ENCODE assay signal across 25 cellular contexts in genomic region chr1:94981574-94981973, GRCh38. TPM values are rescaled to one million over a fixed set of nuclear protein-coding genes. Genes with fewer than 3 reads are reported as not detected.
DNase-seq lines count a peak whose midpoint lies in the region; ATAC-seq and TF ChIP-seq lines count a peak whose summit lies in the region.
"Had no signal": no experiment of that assay in that cellular context is flagged by ENCODE, and none has a peak within 500 bp of the region (broad histone marks: within the 10 kb centered on the region; RNA-seq: fewer than 3 reads in every experiment).

No MANE protein-coding gene starts in this region.

- H3K9ac ChIP-seq in SK-N-SH, result no peak overlapping the region
- H3K9ac ChIP-seq: GM23248, KMS-11 had no signal

- H3K79me2 ChIP-seq in SK-N-SH (ENCODE audit: insufficient read depth), result no peaks in the 10 kb centered on the region

- H3K4me3 ChIP-seq in SK-N-SH (ENCODE audit: low read depth in 2 of 2, low read length in 1 of 2) (no peak overlapping the region), lower lobe of right lung (no peak overlapping the region)
- H3K4me3 ChIP-seq: GM23248, SJCRH30 had no signal

- peak overlapping the region; percentile 35 to 98; a peak in 2 of 4 replicates for H3K27ac ChIP-seq in SK-N-SH (ENCODE audit: low read depth in 2 of 2, low read length in 1 of 2)
- H3K27ac ChIP-seq in lower lobe of right lung, result peak overlapping the region; percentile 18
- H3K27ac ChIP-seq: 22Rv1, GM23248, HL-60, KMS-11, SJCRH30 had no signal

- H3F3A ChIP-seq in SK-N-SH (replicated peaks; ENCODE audit: insufficient read depth), result peaks cover 27% of the 10 kb centered on the region

- H3K4me1 Mint-ChIP-seq in endothelial cell (ENCODE audit: unreplicated experiment), result peaks cover 38% of the 10 kb centered on the region
- H3K4me1 Mint-ChIP-seq in stimulated activated memory B cell treated with anti-CD40 and anti-IgM and Interleukin-4, amounts not matched to agents 10 μg/mL and 1 μg/mL and 100 μg/mL, for 72 hours, result peaks cover 26% of the 10 kb centered on the region

- H3K4me1 ChIP-seq in SK-N-SH (ENCODE audit: control insufficient read depth in 1 of 2, insufficient read depth in 2 of 2, low read depth in 1 of 2, low read length in 1 of 2) (peaks cover 30 to 31% of the 10 kb centered on the region in 2 experiments), lower lobe of right lung (peaks cover 7% of the 10 kb centered on the region)

- CTCF ChIA-PET in SK-N-SH (lab: Yijun Ruan, JAX), result interaction anchor here (1.1 kb wide), 1 partner anchor 21 kb away, joined by 4 read pairs; no protein-coding TSS in a partner anchor

- DNase-seq in SK-N-SH, result no peak
- DNase-seq in endothelial cell (ENCODE audit: low spot score), result no peak
- DNase-seq in lower lobe of right lung, result no peak
- no peak for DNase-seq in activated CD4-positive, alpha-beta T cell treated with anti-CD3 and anti-CD28 coated beads, Interleukin-2, amount 50 U/mL, for 4 hours
- no peak for DNase-seq in T-helper 1 cell
- DNase-seq: ACHN; C1 segment of cervical spinal cord; CD8-positive, alpha-beta T cell; GM23248; H9; HFFc6; NCI-H1105; NCI-H146; NCI-H2029; NCI-H2227 treated with DMSO at 0.1 percent for 48 hours; NCI-H510A treated with DMSO at 0.1 percent for 48 hours; NCI-H748 treated with DMSO at 0.1 percent for 48 hours; SJCRH30 had no signal

- ATAC-seq in SK-N-SH treated with all-trans-retinoic acid at 6 μM for 48 hours, result no peak
- ATAC-seq in lower lobe of right lung, result no peak
- no peak for ATAC-seq in stimulated activated memory B cell treated with anti-CD40 and anti-IgM and Interleukin-4, amounts not matched to agents 10 μg/mL and 1 μg/mL and 100 μg/mL, for 72 hours
- ATAC-seq in GM19328 (IDR thresholded peaks at IDR 0.05; ENCODE audit: unreplicated experiment), result no peak
- ATAC-seq: CD8-positive, alpha-beta T cell; Panc1 had no signal

- no peak overlapping the region for H2AFZ ChIP-seq in SK-N-SH (ENCODE audit: low read depth)
- H2AFZ ChIP-seq: GM23248 had no signal

- H3K36me3 ChIP-seq in SK-N-SH (replicated peaks in 1 of 2; ENCODE audit: control insufficient read depth in 1 of 2, insufficient read depth in 2 of 2, low read length in 1 of 2), result peaks cover 0 to 4% of the 10 kb centered on the region in 2 experiments
- H3K36me3 ChIP-seq in lower lobe of right lung, result no peaks in the 10 kb centered on the region
- H3K36me3 ChIP-seq: SJCRH30 had no signal

- H3K9me2 ChIP-seq in SK-N-SH, result no peaks in the 10 kb centered on the region

- 0 out of 2 replicates have a peak overlapping the region, but pooled peaks have one; percentile 36 for H3K4me2 ChIP-seq in SK-N-SH
- H3K4me2 ChIP-seq: KMS-11 had no signal

- POLR2A ChIA-PET in SK-N-SH (lab: Yijun Ruan, JAX), result no interaction called here

- no peaks in the 10 kb centered on the region for H3K9me3 ChIP-seq in SK-N-SH
- H3K9me3 ChIP-seq in lower lobe of right lung, result no peaks in the 10 kb centered on the region
- H3K9me3 ChIP-seq: SJCRH30 had no signal

- no peaks in the 10 kb centered on the region for H3K9me3 Mint-ChIP-seq in endothelial cell (ENCODE audit: unreplicated experiment)
- no peaks in the 10 kb centered on the region for H3K9me3 Mint-ChIP-seq in stimulated activated memory B cell treated with anti-CD40 and anti-IgM and Interleukin-4, amounts not matched to agents 10 μg/mL and 1 μg/mL and 100 μg/mL, for 72 hours
- H3K9me3 Mint-ChIP-seq: CD8-positive, alpha-beta T cell; H9; HFFc6 had no signal

- peaks cover 1% of the 10 kb centered on the region for H3K27me3 Mint-ChIP-seq in endothelial cell (ENCODE audit: unreplicated experiment)
- H3K27me3 Mint-ChIP-seq in stimulated activated memory B cell treated with anti-CD40 and anti-IgM and Interleukin-4, amounts not matched to agents 10 μg/mL and 1 μg/mL and 100 μg/mL, for 72 hours, result no peaks in the 10 kb centered on the region

- H3K36me3 Mint-ChIP-seq in endothelial cell (ENCODE audit: low read depth, unreplicated experiment), result no peaks in the 10 kb centered on the region
- H3K36me3 Mint-ChIP-seq in stimulated activated memory B cell treated with anti-CD40 and anti-IgM and Interleukin-4, amounts not matched to agents 10 μg/mL and 1 μg/mL and 100 μg/mL, for 72 hours, result no peaks in the 10 kb centered on the region

- TF ChIP-seq CTCF in SK-N-SH (IDR thresholded peaks at IDR 0.05) (no peak), endothelial cell (IDR thresholded peaks at IDR 0.05; ENCODE audit: unreplicated experiment) (no peak), lower lobe of right lung (IDR thresholded peaks at IDR 0.05) (no peak)

- 100% methylated on average over 1 of the region's 1 CpG for WGBS in SK-N-SH (ENCODE audit: low lambda C conversion rate)

- TF ChIP-seq RAD21 in SK-N-SH (IDR thresholded peaks at IDR 0.05; ENCODE audit: low read length), result no peak

- H3K27ac Mint-ChIP-seq in endothelial cell (ENCODE audit: unreplicated experiment), result peak overlapping the region; percentile 84
- H3K27ac Mint-ChIP-seq in stimulated activated memory B cell treated with anti-CD40 and anti-IgM and Interleukin-4, amounts not matched to agents 10 μg/mL and 1 μg/mL and 100 μg/mL, for 72 hours, result peak overlapping the region; percentile 32
- H3K27ac Mint-ChIP-seq: CD8-positive, alpha-beta T cell had no signal

- intact Hi-C loops in lower lobe of right lung (cut with DNase I), result no loop called here

- TF ChIP-seq EP300 in SK-N-SH (IDR thresholded peaks at IDR 0.05; ENCODE audit: borderline replicate concordance in 1 of 2, low read depth in 1 of 2, low read length in 1 of 2), result no peak

- H3K27me3 ChIP-seq in SK-N-SH (ENCODE audit: insufficient read depth), result no peaks in the 10 kb centered on the region
- no peaks in the 10 kb centered on the region for H3K27me3 ChIP-seq in lower lobe of right lung (ENCODE audit: low read depth)
- H3K27me3 ChIP-seq: SJCRH30 had no signal

- no peaks in the 10 kb centered on the region for H4K20me1 ChIP-seq in SK-N-SH (ENCODE audit: insufficient read depth)

- H3K4me3 Mint-ChIP-seq in endothelial cell (ENCODE audit: unreplicated experiment), result no peak overlapping the region
- H3K4me3 Mint-ChIP-seq in stimulated activated memory B cell treated with anti-CD40 and anti-IgM and Interleukin-4, amounts not matched to agents 10 μg/mL and 1 μg/mL and 100 μg/mL, for 72 hours, result no peak overlapping the region
- H3K4me3 Mint-ChIP-seq: CD8-positive, alpha-beta T cell; H9; HFFc6 had no signal

TF ChIP-seq in SK-N-SH, 30 proteins besides CTCF, POLR2A, EP300 and RAD21:
- no peak for TF ChIP-seq TAF1 (IDR thresholded peaks at IDR 0.05; ENCODE audit: borderline replicate concordance, low read depth, low read length)

TF ChIP-seq in SK-N-SH treated with all-trans-retinoic acid at 6 μM for 48 hours, 23 proteins besides CTCF, POLR2A, EP300 and RAD21:
- no peak for TF ChIP-seq TCF4 (CRISPR knock-in tag; IDR thresholded peaks at IDR 0.05; ENCODE audit: borderline replicate concordance)
- TF ChIP-seq ZFP30 (CRISPR knock-in tag; IDR thresholded peaks at IDR 0.05), result no peak
- no peak for TF ChIP-seq OSR1 (CRISPR knock-in tag; IDR thresholded peaks at IDR 0.05)
- no peak for TF ChIP-seq RARB (CRISPR knock-in tag; IDR thresholded peaks at IDR 0.05)
- no peak for TF ChIP-seq BACH2 (CRISPR knock-in tag; IDR thresholded peaks at IDR 0.05; ENCODE audit: borderline replicate concordance)
- no peak for TF ChIP-seq PPARA (CRISPR knock-in tag; IDR thresholded peaks at IDR 0.05; ENCODE audit: borderline replicate concordance)
- TF ChIP-seq CSDC2 (CRISPR knock-in tag; IDR thresholded peaks at IDR 0.05), result no peak
- no peak for TF ChIP-seq ZFP3 (CRISPR knock-in tag; IDR thresholded peaks at IDR 0.05)
- TF ChIP-seq GLIS3 (CRISPR knock-in tag; IDR thresholded peaks at IDR 0.05), result no peak
- TF ChIP-seq SNAI2 (CRISPR knock-in tag; IDR thresholded peaks at IDR 0.05), result no peak
- no peak for TF ChIP-seq POU6F1 (CRISPR knock-in tag; IDR thresholded peaks at IDR 0.05; ENCODE audit: borderline replicate concordance, low read depth)
- TF ChIP-seq ZNF70 (CRISPR knock-in tag; IDR thresholded peaks at IDR 0.05), result no peak
- no peak for TF ChIP-seq ZNF565 (CRISPR knock-in tag; conservative IDR thresholded peaks at IDR 0.05; ENCODE audit: low read depth)
- no peak for TF ChIP-seq CREB5 (CRISPR knock-in tag; IDR thresholded peaks at IDR 0.05; ENCODE audit: low read depth)
- no peak for TF ChIP-seq ZC3H10 (CRISPR knock-in tag; IDR thresholded peaks at IDR 0.05)

RNA-seq across cellular contexts. Expression of gene CNN3, which starts 54.7 kb away (rescaled TPM):
- polyA plus RNA-seq in SK-N-SH (2012; rRNA removed), result 204 and 242 TPM in 2 replicates
- polyA plus RNA-seq in SK-N-SH (2012; cell fraction: cytosol; rRNA removed), result 282 and 327 TPM in 2 replicates
- 113 and 197 TPM in 2 replicates for polyA plus RNA-seq in SK-N-SH (2012; cell fraction: nucleus; rRNA removed)
- total RNA-seq in endothelial cell (ENCODE audit: unreplicated experiment) (596 TPM), lower lobe of right lung (151 TPM)
